ENCODE assay signal across 8 cellular contexts in genomic region chr2:157628282-157628531, GRCh38. TPM values are rescaled to one million over a fixed set of nuclear protein-coding genes. Genes with fewer than 3 reads are reported as not detected.
DNase-seq lines count a peak whose midpoint lies in the region; ATAC-seq lines count a peak whose summit lies in the region.

No MANE protein-coding gene starts in this region.

- no peaks in the 10 kb centered on the region for H3K4me1 ChIP-seq in iPS-20b (ENCODE audit: insufficient read depth, low read length)

- no peak overlapping the region for H3K9ac ChIP-seq in iPS-20b (ENCODE audit: low read depth, low read length)

- no peak overlapping the region for H3K27ac Mint-ChIP-seq in activated T-helper 2 cell treated with anti-CD3 and anti-CD28 coated beads, Interferon-gamma antibody, Interleukin-2, Interleukin-4, amounts not matched to agents 10 μg/mL and 5 μg/mL and 100 μg/mL, durations not matched to agents 14 hours and 24 hours and 36 hours
- H3K27ac Mint-ChIP-seq in stimulated activated naive CD8-positive, alpha-beta T cell treated with anti-CD3 and anti-CD28 coated beads, Interleukin-15, amount 100 ng/mL, for 72 hours = peak overlapping the region in 1 of 2 donors; percentile 77

- peaks cover 22% of the 10 kb centered on the region for H3K4me1 Mint-ChIP-seq in activated T-helper 2 cell treated with anti-CD3 and anti-CD28 coated beads, Interferon-gamma antibody, Interleukin-2, Interleukin-4, amounts not matched to agents 10 μg/mL and 5 μg/mL and 100 μg/mL, durations not matched to agents 14 hours and 24 hours and 36 hours (ENCODE audit: low read depth)
- peaks cover 44% of the 10 kb centered on the region for H3K4me1 Mint-ChIP-seq in stimulated activated naive CD8-positive, alpha-beta T cell treated with anti-CD3 and anti-CD28 coated beads, Interleukin-15, amount 100 ng/mL, for 72 hours

- no peaks in the 10 kb centered on the region for H3K36me3 ChIP-seq in iPS-20b (ENCODE audit: insufficient read depth, low read depth, low read length)

- H3K4me3 Mint-ChIP-seq in activated T-helper 2 cell treated with anti-CD3 and anti-CD28 coated beads, Interferon-gamma antibody, Interleukin-2, Interleukin-4, amounts not matched to agents 10 μg/mL and 5 μg/mL and 100 μg/mL, durations not matched to agents 14 hours and 24 hours and 36 hours (ENCODE audit: low read depth) = peak overlapping the region; percentile 79
- H3K4me3 Mint-ChIP-seq in stimulated activated naive CD8-positive, alpha-beta T cell treated with anti-CD3 and anti-CD28 coated beads, Interleukin-15, amount 100 ng/mL, for 72 hours = peak overlapping the region; percentile 89 to 91

- in situ Hi-C loops in G401 (cut with HindIII; ENCODE audit: low sequenced_read_pairs) = no loop called here

- H3K27ac ChIP-seq in iPS-20b (ENCODE audit: low read length) = no peak overlapping the region

- peaks cover 14% of the 10 kb centered on the region for H3K27me3 Mint-ChIP-seq in activated T-helper 2 cell treated with anti-CD3 and anti-CD28 coated beads, Interferon-gamma antibody, Interleukin-2, Interleukin-4, amounts not matched to agents 10 μg/mL and 5 μg/mL and 100 μg/mL, durations not matched to agents 14 hours and 24 hours and 36 hours (ENCODE audit: low read depth)
- H3K27me3 Mint-ChIP-seq in stimulated activated naive CD8-positive, alpha-beta T cell treated with anti-CD3 and anti-CD28 coated beads, Interleukin-15, amount 100 ng/mL, for 72 hours = no peaks in the 10 kb centered on the region

- peaks cover 57% of the 10 kb centered on the region for H3K27me3 ChIP-seq in iPS-20b (ENCODE audit: insufficient read depth, low read length)

- H3K9me3 ChIP-seq in iPS-20b (ENCODE audit: insufficient read depth, low read depth, low read length) = no peaks in the 10 kb centered on the region

- H3K9me3 Mint-ChIP-seq in activated T-helper 2 cell treated with anti-CD3 and anti-CD28 coated beads, Interferon-gamma antibody, Interleukin-2, Interleukin-4, amounts not matched to agents 10 μg/mL and 5 μg/mL and 100 μg/mL, durations not matched to agents 14 hours and 24 hours and 36 hours = peaks cover 3% of the 10 kb centered on the region
- peaks cover 2 to 4% of the 10 kb centered on the region in 2 donors for H3K9me3 Mint-ChIP-seq in stimulated activated naive CD8-positive, alpha-beta T cell treated with anti-CD3 and anti-CD28 coated beads, Interleukin-15, amount 100 ng/mL, for 72 hours

- peak; percentile 16 for ATAC-seq in HG02642 (IDR thresholded peaks at IDR 0.05; ENCODE audit: poor library complexity, unreplicated experiment)
- ATAC-seq in stimulated activated naive CD8-positive, alpha-beta T cell treated with anti-CD3 and anti-CD28 coated beads, Interleukin-15, amount 100 ng/mL, for 72 hours = no peak

- intact Hi-C loops in activated T-helper 2 cell treated with anti-CD3 and anti-CD28 coated beads, Interferon-gamma antibody, Interleukin-2, Interleukin-4, amounts not matched to agents 10 μg/mL and 5 μg/mL and 100 μg/mL, durations not matched to agents 14 hours and 24 hours and 36 hours (cut with micrococcal nuclease) = loop anchor here (2.0 to 10.0 kb wide), 10 partner anchors 119 to 1296 kb away; partner anchors contain the start of genes ACVR1, CCDC148, NR4A2 and PKP4

- no peak for DNase-seq in activated T-helper 2 cell treated with anti-CD3 and anti-CD28 coated beads, Interferon-gamma antibody, Interleukin-2, Interleukin-4, amounts not matched to agents 10 μg/mL and 5 μg/mL and 100 μg/mL, durations not matched to agents 14 hours and 24 hours and 36 hours (ENCODE audit: low spot score)
- no peak for DNase-seq in stimulated activated naive CD8-positive, alpha-beta T cell treated with anti-CD3 and anti-CD28 coated beads, Interleukin-15, amount 100 ng/mL, for 72 hours
- DNase-seq in H4 (ENCODE audit: low spot score) = no peak
- DNase-seq in G401 (ENCODE audit: low spot score) = no peak
- DNase-seq in HUDEP-2 (lab: John Stamatoyannopoulos, UW; ENCODE audit: unreplicated experiment in 76 of 76) = no peak

- H3K36me3 Mint-ChIP-seq in activated T-helper 2 cell treated with anti-CD3 and anti-CD28 coated beads, Interferon-gamma antibody, Interleukin-2, Interleukin-4, amounts not matched to agents 10 μg/mL and 5 μg/mL and 100 μg/mL, durations not matched to agents 14 hours and 24 hours and 36 hours (ENCODE audit: low read depth) = no peaks in the 10 kb centered on the region

- H3K4me3 ChIP-seq in GM08714 (ENCODE audit: low read length) (peak overlapping the region; percentile 11; the same call in 1 of the 2 replicates), iPS-20b (ENCODE audit: low read length) (peak overlapping the region; percentile 70)

RNA-seq across cellular contexts. Expression of gene ACVR1C, which starts 0.5 kb away (rescaled TPM):
- total RNA-seq in activated T-helper 2 cell treated with anti-CD3 and anti-CD28 coated beads, Interferon-gamma antibody, Interleukin-2, Interleukin-4, amounts not matched to agents 10 μg/mL and 5 μg/mL and 100 μg/mL, durations not matched to agents 14 hours and 24 hours and 36 hours = 0.57 and 0.94 TPM in 2 replicates
- 0.06 and 0.50 TPM in 2 replicates for total RNA-seq in H4 (2014; rRNA removed; shearing (Covaris generic))
- total RNA-seq in G401 (2014; rRNA removed; shearing (Covaris generic)) = not detected in 2 replicates
